ENCODE assay signal across 1 cellular context in the genomic region with DNA sequence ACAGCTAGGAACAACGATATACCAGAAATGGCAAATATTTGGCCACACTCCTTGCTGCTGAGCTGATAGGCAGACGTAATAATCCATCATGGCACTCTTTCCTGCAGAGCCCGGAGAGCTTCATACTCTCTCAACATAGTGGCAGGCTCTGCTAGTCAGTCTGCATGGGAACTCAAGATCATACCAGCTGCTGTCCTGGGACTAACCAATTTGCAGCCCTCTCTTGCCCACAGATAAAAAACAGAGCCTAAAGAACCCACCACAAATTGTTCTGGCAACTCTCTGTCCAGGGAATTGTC.
TF ChIP-seq lines count a peak whose summit lies in the region.

No MANE protein-coding gene starts in this region.

TF ChIP-seq in HepG2, 621 proteins besides CTCF, POLR2A, EP300 and RAD21 (continues in another document):
- TF ChIP-seq POGK (CRISPR knock-in tag; conservative IDR thresholded peaks at IDR 0.05) (0 out of 2 replicates have a peak, but pooled peaks have one; percentile 33), SMAD3 (CRISPR knock-in tag; IDR thresholded peaks at IDR 0.05) (peak; percentile 2; the same call in 1 of the 2 replicates), ZNF709 (CRISPR knock-in tag; IDR thresholded peaks at IDR 0.05) (no peak), NFYC (CRISPR knock-in tag; IDR thresholded peaks at IDR 0.05) (0 out of 2 replicates have a peak, but pooled peaks have one; percentile 4), SCMH1 (CRISPR knock-in tag; IDR thresholded peaks at IDR 0.05; ENCODE audit: borderline replicate concordance) (no peak), THRA (CRISPR knock-in tag; IDR thresholded peaks at IDR 0.05; ENCODE audit: borderline replicate concordance) (no peak), TSC22D2 (CRISPR knock-in tag; IDR thresholded peaks at IDR 0.05; ENCODE audit: borderline replicate concordance) (no peak), ZNF501 (CRISPR knock-in tag; IDR thresholded peaks at IDR 0.05) (peak; percentile 47; the same call in 1 of the 2 replicates), BCL3 (CRISPR knock-in tag; IDR thresholded peaks at IDR 0.05) (no peak), ZNF224 (CRISPR knock-in tag; IDR thresholded peaks at IDR 0.05) (no peak), REXO4 (CRISPR knock-in tag; IDR thresholded peaks at IDR 0.05; ENCODE audit: borderline replicate concordance) (no peak), RXRB (CRISPR knock-in tag; IDR thresholded peaks at IDR 0.05; ENCODE audit: borderline replicate concordance) (no peak), POGZ (CRISPR knock-in tag; IDR thresholded peaks at IDR 0.05) (peak; percentile 8; the same call in 1 of the 2 replicates), MTERF4 (CRISPR knock-in tag; IDR thresholded peaks at IDR 0.05) (no peak), KDM5A (IDR thresholded peaks at IDR 0.05; ENCODE audit: borderline replicate concordance, low read length) (no peak), ZBTB7B (CRISPR knock-in tag; IDR thresholded peaks at IDR 0.05) (0 out of 2 replicates have a peak, but pooled peaks have one; percentile 4), SALL1 (CRISPR knock-in tag; IDR thresholded peaks at IDR 0.05) (0 out of 2 replicates have a peak, but pooled peaks have one; percentile 36), ZNF646 (CRISPR knock-in tag; IDR thresholded peaks at IDR 0.05) (no peak), IRF2 (CRISPR knock-in tag; IDR thresholded peaks at IDR 0.05) (0 out of 2 replicates have a peak, but pooled peaks have one; percentile 12), WIZ (CRISPR knock-in tag; IDR thresholded peaks at IDR 0.05) (0 out of 2 replicates have a peak, but pooled peaks have one; percentile 13), SAFB2 (CRISPR knock-in tag; IDR thresholded peaks at IDR 0.05; ENCODE audit: borderline replicate concordance, low read depth) (no peak), HMGXB3 (CRISPR knock-in tag; IDR thresholded peaks at IDR 0.05; ENCODE audit: borderline replicate concordance) (0 out of 2 replicates have a peak, but pooled peaks have one; percentile 16), ZEB1 (IDR thresholded peaks at IDR 0.05; ENCODE audit: insufficient replicate concordance, low read depth) (peak; percentile 4), NFKBIZ (CRISPR knock-in tag; IDR thresholded peaks at IDR 0.05) (no peak), ZNF644 (CRISPR knock-in tag; IDR thresholded peaks at IDR 0.05; ENCODE audit: low read depth) (peak; percentile 4; the same call in 1 of the 2 replicates)
- TF ChIP-seq, protein P1, sequence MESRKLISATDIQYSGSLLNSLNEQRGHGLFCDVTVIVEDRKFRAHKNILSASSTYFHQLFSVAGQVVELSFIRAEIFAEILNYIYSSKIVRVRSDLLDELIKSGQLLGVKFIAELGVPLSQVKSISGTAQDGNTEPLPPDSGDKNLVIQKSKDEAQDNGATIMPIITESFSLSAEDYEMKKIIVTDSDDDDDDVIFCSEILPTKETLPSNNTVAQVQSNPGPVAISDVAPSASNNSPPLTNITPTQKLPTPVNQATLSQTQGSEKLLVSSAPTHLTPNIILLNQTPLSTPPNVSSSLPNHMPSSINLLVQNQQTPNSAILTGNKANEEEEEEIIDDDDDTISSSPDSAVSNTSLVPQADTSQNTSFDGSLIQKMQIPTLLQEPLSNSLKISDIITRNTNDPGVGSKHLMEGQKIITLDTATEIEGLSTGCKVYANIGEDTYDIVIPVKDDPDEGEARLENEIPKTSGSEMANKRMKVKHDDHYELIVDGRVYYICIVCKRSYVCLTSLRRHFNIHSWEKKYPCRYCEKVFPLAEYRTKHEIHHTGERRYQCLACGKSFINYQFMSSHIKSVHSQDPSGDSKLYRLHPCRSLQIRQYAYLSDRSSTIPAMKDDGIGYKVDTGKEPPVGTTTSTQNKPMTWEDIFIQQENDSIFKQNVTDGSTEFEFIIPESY (CRISPR knock-in tag; IDR thresholded peaks at IDR 0.05) = no peak
- TF ChIP-seq, protein P2, sequence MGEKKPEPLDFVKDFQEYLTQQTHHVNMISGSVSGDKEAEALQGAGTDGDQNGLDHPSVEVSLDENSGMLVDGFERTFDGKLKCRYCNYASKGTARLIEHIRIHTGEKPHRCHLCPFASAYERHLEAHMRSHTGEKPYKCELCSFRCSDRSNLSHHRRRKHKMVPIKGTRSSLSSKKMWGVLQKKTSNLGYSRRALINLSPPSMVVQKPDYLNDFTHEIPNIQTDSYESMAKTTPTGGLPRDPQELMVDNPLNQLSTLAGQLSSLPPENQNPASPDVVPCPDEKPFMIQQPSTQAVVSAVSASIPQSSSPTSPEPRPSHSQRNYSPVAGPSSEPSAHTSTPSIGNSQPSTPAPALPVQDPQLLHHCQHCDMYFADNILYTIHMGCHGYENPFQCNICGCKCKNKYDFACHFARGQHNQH (CRISPR knock-in tag; IDR thresholded peaks at IDR 0.05) = no peak; the same call in 1 of the 2 replicates
- TF ChIP-seq, protein P3, sequence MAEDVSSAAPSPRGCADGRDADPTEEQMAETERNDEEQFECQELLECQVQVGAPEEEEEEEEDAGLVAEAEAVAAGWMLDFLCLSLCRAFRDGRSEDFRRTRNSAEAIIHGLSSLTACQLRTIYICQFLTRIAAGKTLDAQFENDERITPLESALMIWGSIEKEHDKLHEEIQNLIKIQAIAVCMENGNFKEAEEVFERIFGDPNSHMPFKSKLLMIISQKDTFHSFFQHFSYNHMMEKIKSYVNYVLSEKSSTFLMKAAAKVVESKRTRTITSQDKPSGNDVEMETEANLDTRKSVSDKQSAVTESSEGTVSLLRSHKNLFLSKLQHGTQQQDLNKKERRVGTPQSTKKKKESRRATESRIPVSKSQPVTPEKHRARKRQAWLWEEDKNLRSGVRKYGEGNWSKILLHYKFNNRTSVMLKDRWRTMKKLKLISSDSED (CRISPR knock-in tag; IDR thresholded peaks at IDR 0.05) = no peak
